In genomic region chr6:57267586-57268293, GRCh38 we compare ENCODE assay signal across 2 cellular contexts.
TF ChIP-seq lines count a peak whose summit lies in the region.

No MANE protein-coding gene starts in this region.

TF ChIP-seq in IMR-90, 13 proteins besides CTCF, POLR2A, EP300 and RAD21:
- TF ChIP-seq ELK1 (IDR thresholded peaks at IDR 0.05; ENCODE audit: borderline replicate concordance, low read depth, low read length): no peak
- TF ChIP-seq BHLHE40 (IDR thresholded peaks at IDR 0.05; ENCODE audit: low read depth, low read length): no peak
- peak; percentile 75 for TF ChIP-seq CEBPB (IDR thresholded peaks at IDR 0.05; ENCODE audit: low read depth, low read length)
- TF ChIP-seq MXI1 (IDR thresholded peaks at IDR 0.05; ENCODE audit: borderline replicate concordance, low read depth, low read length): no peak
- TF ChIP-seq USF2 (IDR thresholded peaks at IDR 0.05; ENCODE audit: low read depth, low read length): no peak
- TF ChIP-seq MAZ (IDR thresholded peaks at IDR 0.05; ENCODE audit: borderline replicate concordance, low read depth, low read length): no peak
- TF ChIP-seq SMC3 (IDR thresholded peaks at IDR 0.05; ENCODE audit: low read depth, low read length): peak; percentile 81
- TF ChIP-seq NFE2L2 (IDR thresholded peaks at IDR 0.05; ENCODE audit: low read depth, low read length): no peak
- TF ChIP-seq RFX5 (IDR thresholded peaks at IDR 0.05; ENCODE audit: low read depth, low read length): no peak
- TF ChIP-seq RCOR1 (IDR thresholded peaks at IDR 0.05; ENCODE audit: insufficient replicate concordance, low read length): no peak
- TF ChIP-seq FOS (IDR thresholded peaks at IDR 0.05; ENCODE audit: low read depth, low read length): peak; percentile 2; the same call in 1 of the 2 replicates
- no peak for TF ChIP-seq CHD1 (IDR thresholded peaks at IDR 0.05; ENCODE audit: low read depth, low read length)
- TF ChIP-seq MAFK (IDR thresholded peaks at IDR 0.05; ENCODE audit: low read depth, low read length): peak; percentile 87

TF ChIP-seq in H1, 55 proteins besides CTCF, POLR2A, EP300 and RAD21:
- no peak for TF ChIP-seq ATF2 (IDR thresholded peaks at IDR 0.05; ENCODE audit: low read length)
- TF ChIP-seq KDM4A (IDR thresholded peaks at IDR 0.05; ENCODE audit: low read depth, low read length, severe bottlenecking): no peak
- no peak for TF ChIP-seq E2F6 (IDR thresholded peaks at IDR 0.05)
- peak; percentile 60; the same call in 1 of the 2 replicates for TF ChIP-seq TEAD4 (IDR thresholded peaks at IDR 0.05; ENCODE audit: low read depth, low read length)
- TF ChIP-seq HDAC2 (IDR thresholded peaks at IDR 0.05; ENCODE audit: borderline replicate concordance in 1 of 2, low read depth in 2 of 2, low read length in 2 of 2): no peak
- no peak for TF ChIP-seq CHD2 (IDR thresholded peaks at IDR 0.05; ENCODE audit: low read length)
- no peak for TF ChIP-seq SRF (IDR thresholded peaks at IDR 0.05; ENCODE audit: low read depth, low read length)
